ENCODE assay signal across 9 cellular contexts in the genomic region with DNA sequence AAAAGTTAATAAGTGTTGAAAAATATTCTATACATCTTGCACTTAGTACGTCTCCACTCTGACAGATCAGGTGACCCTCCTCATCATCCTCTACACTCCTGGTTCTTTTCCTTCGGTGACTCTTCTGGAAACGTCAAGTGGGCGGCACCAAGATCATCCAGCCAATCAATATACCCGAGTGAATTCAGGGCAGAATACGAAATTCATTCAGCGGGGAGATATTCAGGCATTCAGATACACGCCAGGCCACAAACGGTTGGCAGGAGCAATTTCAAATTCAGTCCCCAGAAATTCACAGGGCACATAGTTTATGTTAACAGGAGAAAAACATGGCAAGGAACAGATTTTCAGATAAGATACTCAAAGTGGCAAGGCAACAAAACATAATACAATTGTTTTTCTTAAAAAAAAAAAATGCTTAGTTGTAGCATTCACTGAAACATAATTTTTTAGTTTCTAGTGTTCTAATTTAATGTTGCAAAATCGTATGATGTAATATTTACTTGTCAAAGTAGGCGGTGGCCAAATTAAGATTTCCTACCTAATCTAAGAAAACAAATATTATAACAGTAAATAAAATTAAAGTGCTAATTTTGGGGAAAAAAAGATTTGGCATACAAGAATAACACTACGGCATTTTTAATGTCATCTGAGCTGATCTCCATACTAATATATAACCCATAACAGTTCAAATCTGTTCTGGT. TPM values are rescaled to one million over a fixed set of nuclear protein-coding genes. Genes with fewer than 3 reads are reported as not detected.
DNase-seq lines count a peak whose midpoint lies in the region; ATAC-seq, FAIRE-seq and TF ChIP-seq lines count a peak whose summit lies in the region.
"Had no signal": no experiment of that assay in that cellular context is flagged by ENCODE, and none has a peak within 500 bp of the region (broad histone marks: within the 10 kb centered on the region; RNA-seq: fewer than 3 reads in every experiment).

No MANE protein-coding gene starts in this region.

- DNase-seq in activated CD8-positive, alpha-beta memory T cell treated with anti-CD3 and anti-CD28 coated beads, Interleukin-2, amount 10 ng/mL, durations not matched to agents 7 days and 5 days = no peak
- DNase-seq in activated CD8-positive, alpha-beta memory T cell treated with anti-CD3 and anti-CD28 coated beads for 24 hours = no peak
- no peak for DNase-seq in breast epithelium (ENCODE audit: low spot score in 2 of 2)
- DNase-seq in lower lobe of right lung = no peak
- DNase-seq in suprapubic skin (ENCODE audit: low spot score in 2 of 2) = no peak
- no peak for DNase-seq in D721Med (ENCODE audit: insufficient read length, low spot score)
- DNase-seq in germinal center (ENCODE audit: low spot score) = no peak

- ATAC-seq in activated CD8-positive, alpha-beta memory T cell treated with anti-CD3 and anti-CD28 coated beads, Interleukin-2, amount 10 ng/mL, durations not matched to agents 7 days and 5 days = no peak
- no peak for ATAC-seq in lower lobe of right lung
- ATAC-seq in GM21825 (IDR thresholded peaks at IDR 0.05; ENCODE audit: unreplicated experiment) = no peak

- H3K4me1 ChIP-seq in breast epithelium (peaks cover 3 to 6% of the 10 kb centered on the region in 2 donors), lower lobe of right lung (peaks cover 63% of the 10 kb centered on the region), suprapubic skin (peaks cover 51% of the 10 kb centered on the region)

- H3K27me3 ChIP-seq in breast epithelium (no peaks in the 10 kb centered on the region), lower lobe of right lung (ENCODE audit: low read depth) (no peaks in the 10 kb centered on the region), suprapubic skin (no peaks in the 10 kb centered on the region)

- H3K27ac ChIP-seq in breast epithelium (peak overlapping the region; percentile 61 to 100), lower lobe of right lung (no peak overlapping the region), suprapubic skin (no peak overlapping the region)

- H3K4me1 Mint-ChIP-seq in activated CD8-positive, alpha-beta memory T cell treated with anti-CD3 and anti-CD28 coated beads, Interleukin-2, amount 10 ng/mL, durations not matched to agents 7 days and 5 days = peaks cover 57% of the 10 kb centered on the region

- CTCF ChIA-PET in activated CD8-positive, alpha-beta memory T cell treated with anti-CD3 and anti-CD28 coated beads, Interleukin-2, amount 10 ng/mL, durations not matched to agents 7 days and 5 days (lab: Charles Lee) = interaction anchor here (1.5 kb wide), 1 partner anchor 15 kb away, joined by 3 read pairs; no protein-coding TSS in a partner anchor

- TF ChIP-seq EP300 in suprapubic skin (IDR thresholded peaks at IDR 0.05) = no peak

- no peaks in the 10 kb centered on the region for H3K9me3 ChIP-seq in breast epithelium
- H3K9me3 ChIP-seq in lower lobe of right lung = no peaks in the 10 kb centered on the region
- no peaks in the 10 kb centered on the region for H3K9me3 ChIP-seq in suprapubic skin

- TF ChIP-seq POLR2A in breast epithelium (IDR thresholded peaks at IDR 0.05) (no peak), suprapubic skin (IDR thresholded peaks at IDR 0.05) (no peak)

- peak overlapping the region; percentile 73 for H3K27ac Mint-ChIP-seq in activated CD8-positive, alpha-beta memory T cell treated with anti-CD3 and anti-CD28 coated beads, Interleukin-2, amount 10 ng/mL, durations not matched to agents 7 days and 5 days

- H3K27me3 Mint-ChIP-seq in activated CD8-positive, alpha-beta memory T cell treated with anti-CD3 and anti-CD28 coated beads, Interleukin-2, amount 10 ng/mL, durations not matched to agents 7 days and 5 days = no peaks in the 10 kb centered on the region

- peak overlapping the region; percentile 90 to 99 (median 95) for H3K4me3 ChIP-seq in breast epithelium
- H3K4me3 ChIP-seq in lower lobe of right lung = peak overlapping the region; percentile 94
- peak overlapping the region; percentile 94 for H3K4me3 ChIP-seq in suprapubic skin

- TF ChIP-seq CTCF in breast epithelium (IDR thresholded peaks at IDR 0.05) (no peak), lower lobe of right lung (IDR thresholded peaks at IDR 0.05) (no peak), suprapubic skin (IDR thresholded peaks at IDR 0.05) (no peak), D721Med (IDR thresholded peaks at IDR 0.05; ENCODE audit: insufficient read depth, missing control alignments) (no peak)

- H3K4me3 Mint-ChIP-seq in activated CD8-positive, alpha-beta memory T cell treated with anti-CD3 and anti-CD28 coated beads, Interleukin-2, amount 10 ng/mL, durations not matched to agents 7 days and 5 days = peak overlapping the region; percentile 66

- FAIRE-seq in D721Med (lab: Jason Lieb, UNC) = no peak
- FAIRE-seq: islet of Langerhans had no signal

- 17% methylated on average over 12 of the region's 12 CpGs for WGBS in suprapubic skin

- intact Hi-C loops in breast epithelium (cut with DNase I; ENCODE audit: low total_unique reads) = loop anchor here (10.0 kb wide), 1 partner anchor 45 kb away; the partner anchor contains the start of gene BZW1
- intact Hi-C loops in lower lobe of right lung (cut with DNase I) = loop anchor here (10.0 kb wide), 1 partner anchor 45 kb away; the partner anchor contains the start of gene BZW1

- H3K9me3 Mint-ChIP-seq in activated CD8-positive, alpha-beta memory T cell treated with anti-CD3 and anti-CD28 coated beads, Interleukin-2, amount 10 ng/mL, durations not matched to agents 7 days and 5 days (ENCODE audit: low read depth) = no peaks in the 10 kb centered on the region

- H3K36me3 Mint-ChIP-seq in activated CD8-positive, alpha-beta memory T cell treated with anti-CD3 and anti-CD28 coated beads, Interleukin-2, amount 10 ng/mL, durations not matched to agents 7 days and 5 days = peaks cover 79% of the 10 kb centered on the region

- H3K36me3 ChIP-seq in breast epithelium = peaks cover 3% of the 10 kb centered on the region
- peaks cover 60% of the 10 kb centered on the region for H3K36me3 ChIP-seq in lower lobe of right lung
- H3K36me3 ChIP-seq in suprapubic skin = peaks cover 49% of the 10 kb centered on the region

RNA-seq across cellular contexts. Expression of gene CLK1, which starts 4.2 kb away (rescaled TPM):
- total RNA-seq in activated CD8-positive, alpha-beta memory T cell treated with anti-CD3 and anti-CD28 coated beads, Interleukin-2, amount 10 ng/mL, durations not matched to agents 7 days and 5 days = 100 to 1,000 TPM; 129 to 130 TPM
- total RNA-seq in breast epithelium = 100 to 1,000 TPM; 124 to 350 (median 237) TPM
- 132 TPM for total RNA-seq in lower lobe of right lung
- total RNA-seq in suprapubic skin = 100 to 1,000 TPM in 3 of 4 donors, 10 to 100 TPM in 1; 61.0 to 394 (median 130) TPM

RNA-seq across cellular contexts. Expression of gene PPIL3, which starts 28.6 kb away (rescaled TPM):
- 10 to 100 TPM; 40.2 to 41.5 TPM for total RNA-seq in activated CD8-positive, alpha-beta memory T cell treated with anti-CD3 and anti-CD28 coated beads, Interleukin-2, amount 10 ng/mL, durations not matched to agents 7 days and 5 days
- total RNA-seq in breast epithelium = 10 to 100 TPM; 16.4 to 42.4 (median 27.0) TPM
- 35.0 TPM for total RNA-seq in lower lobe of right lung
- total RNA-seq in suprapubic skin = 10 to 100 TPM; 17.4 to 75.8 (median 22.5) TPM

RNA-seq across cellular contexts. Expression of gene NIF3L1, which starts 28.9 kb away (rescaled TPM):
- total RNA-seq in activated CD8-positive, alpha-beta memory T cell treated with anti-CD3 and anti-CD28 coated beads, Interleukin-2, amount 10 ng/mL, durations not matched to agents 7 days and 5 days = 10 to 100 TPM; 28.3 to 37.6 TPM
- 10 to 100 TPM; 20.3 to 34.0 (median 26.5) TPM for total RNA-seq in breast epithelium
- total RNA-seq in lower lobe of right lung = 20.5 TPM
- total RNA-seq in suprapubic skin = 10 to 100 TPM; 22.0 to 34.7 (median 29.9) TPM

RNA-seq across cellular contexts. Expression of gene BZW1, which starts 48.5 kb away (rescaled TPM):
- total RNA-seq in activated CD8-positive, alpha-beta memory T cell treated with anti-CD3 and anti-CD28 coated beads, Interleukin-2, amount 10 ng/mL, durations not matched to agents 7 days and 5 days = 100 to 1,000 TPM; 222 to 306 TPM
- total RNA-seq in breast epithelium (100 to 1,000 TPM; 309 to 422 (median 326) TPM), lower lobe of right lung (154 TPM), suprapubic skin (100 to 1,000 TPM; 103 to 215 (median 137) TPM)

Comparison
In these comparisons a context has a peak if more than half of its experiments do, and no peak if none do; other contexts are left out.
1. H3K27ac ChIP-seq: peak in breast epithelium (2 of 2); none in lower lobe of right lung (single experiment) and suprapubic skin (single experiment).
2. Peak in every context shown above with its lines, with median percentiles within 50 percentile points of each other: H3K4me3 ChIP-seq.